Comparison of ENCODE assay signal across 1 cellular context in genomic region chr18:41347057-41347456, GRCh38.
A peak's percentile ranks its signal among the peaks of the same experiment; 100 is the strongest.
TF ChIP-seq lines count a peak whose summit lies in the region.

No MANE protein-coding gene starts in this region.

TF ChIP-seq in IMR-90, 13 proteins besides CTCF, POLR2A, EP300 and RAD21:
- TF ChIP-seq RFX5 (IDR thresholded peaks at IDR 0.05; ENCODE audit: low read depth, low read length) (no peak), RCOR1 (IDR thresholded peaks at IDR 0.05; ENCODE audit: insufficient replicate concordance, low read length) (no peak), FOS (IDR thresholded peaks at IDR 0.05; ENCODE audit: low read depth, low read length) (no peak), BHLHE40 (IDR thresholded peaks at IDR 0.05; ENCODE audit: low read depth, low read length) (peak; percentile 33; the same call in 1 of the 2 replicates), NFE2L2 (IDR thresholded peaks at IDR 0.05; ENCODE audit: low read depth, low read length) (no peak), MAFK (IDR thresholded peaks at IDR 0.05; ENCODE audit: low read depth, low read length) (0 out of 2 replicates have a peak, but pooled peaks have one; percentile 5), USF2 (IDR thresholded peaks at IDR 0.05; ENCODE audit: low read depth, low read length) (no peak)
